Comparison of ENCODE assay signal across 1 cellular context in the genomic region with DNA sequence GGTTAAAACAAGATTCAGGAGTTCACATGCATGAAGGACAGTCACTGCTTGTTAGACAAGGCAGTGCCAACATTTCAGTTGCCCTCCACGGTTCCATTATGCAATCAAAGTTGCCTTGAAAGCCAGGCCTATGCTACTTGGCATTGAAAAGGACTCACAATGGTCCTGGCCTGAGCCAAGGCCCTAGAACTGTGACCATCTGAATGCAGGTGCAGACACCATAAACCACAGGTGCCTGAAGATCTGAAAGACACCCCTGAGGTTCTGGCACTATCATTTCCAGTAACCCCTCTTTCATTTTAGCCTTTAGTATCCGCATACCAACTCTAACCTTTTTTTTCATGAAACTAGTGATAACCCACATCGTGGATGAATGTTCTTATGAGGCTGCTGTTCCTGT.
TF ChIP-seq lines count a peak whose summit lies in the region.

No MANE protein-coding gene starts in this region.

TF ChIP-seq in A549, 52 proteins besides CTCF, POLR2A, EP300 and RAD21 (continued from another document):
- TF ChIP-seq, protein P1, sequence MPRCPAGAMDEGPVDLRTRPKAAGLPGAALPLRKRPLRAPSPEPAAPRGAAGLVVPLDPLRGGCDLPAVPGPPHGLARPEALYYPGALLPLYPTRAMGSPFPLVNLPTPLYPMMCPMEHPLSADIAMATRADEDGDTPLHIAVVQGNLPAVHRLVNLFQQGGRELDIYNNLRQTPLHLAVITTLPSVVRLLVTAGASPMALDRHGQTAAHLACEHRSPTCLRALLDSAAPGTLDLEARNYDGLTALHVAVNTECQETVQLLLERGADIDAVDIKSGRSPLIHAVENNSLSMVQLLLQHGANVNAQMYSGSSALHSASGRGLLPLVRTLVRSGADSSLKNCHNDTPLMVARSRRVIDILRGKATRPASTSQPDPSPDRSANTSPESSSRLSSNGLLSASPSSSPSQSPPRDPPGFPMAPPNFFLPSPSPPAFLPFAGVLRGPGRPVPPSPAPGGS (IDR thresholded peaks at IDR 0.05), result no peak
- TF ChIP-seq TFCP2L1 (CRISPR knock-in tag; IDR thresholded peaks at IDR 0.05) (no peak), EHF (CRISPR knock-in tag; IDR thresholded peaks at IDR 0.05) (no peak), JUN (IDR thresholded peaks at IDR 0.05) (no peak), GATA3 (IDR thresholded peaks at IDR 0.05; ENCODE audit: borderline replicate concordance) (no peak)
